Comparison of ENCODE assay signal across 15 cellular contexts in the genomic region with DNA sequence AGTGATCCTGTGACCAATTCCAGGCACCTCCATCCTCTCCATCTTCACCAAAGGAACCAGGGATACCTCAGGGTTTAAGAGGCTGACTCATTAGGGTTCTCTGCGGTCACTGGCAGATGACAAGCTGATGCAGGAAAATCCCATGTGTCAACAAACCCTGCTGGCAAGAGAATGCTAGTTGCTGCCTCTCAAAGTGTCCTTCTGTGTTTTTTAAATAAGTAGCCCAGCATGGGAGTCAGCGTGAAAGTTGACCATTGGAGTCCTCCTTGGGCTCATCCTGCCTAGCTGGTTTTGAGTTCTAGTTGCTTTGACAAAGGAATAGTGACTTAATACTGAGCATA.
DNase-seq lines count a peak whose midpoint lies in the region; ATAC-seq and TF ChIP-seq lines count a peak whose summit lies in the region.
"Had no signal": no experiment of that assay in that cellular context is flagged by ENCODE, and none has a peak within 500 bp of the region (broad histone marks: within the 10 kb centered on the region; RNA-seq: fewer than 3 reads in every experiment).

No MANE protein-coding gene starts in this region.

- H3K9me3 Mint-ChIP-seq in MCF 10A (ENCODE audit: unreplicated experiment) (peaks cover 14% of the 10 kb centered on the region), immature natural killer cell (peaks cover 0 to 1% (median 0%) of the 10 kb centered on the region in 6 donors)

- H2BK15ac ChIP-seq in mesenchymal stem cell (ENCODE audit: low read depth, poor library complexity, severe bottlenecking): no peak overlapping the region

- no peak overlapping the region for H3K27ac ChIP-seq in mesenchymal stem cell (ENCODE audit: low read length, poor library complexity, severe bottlenecking)
- no peak overlapping the region for H3K27ac ChIP-seq in upper lobe of right lung
- H3K27ac ChIP-seq: heart left ventricle, lower lobe of right lung, pancreas had no signal

- H2BK120ac ChIP-seq in mesenchymal stem cell (ENCODE audit: low read depth, low read length): no peak overlapping the region

- H3K36me3 Mint-ChIP-seq in MCF 10A (ENCODE audit: insufficient read depth, unreplicated experiment) (no peaks in the 10 kb centered on the region), immature natural killer cell (peaks cover 0 to 3% (median 0%) of the 10 kb centered on the region in 3 donors)

- no peak overlapping the region for H3K9ac ChIP-seq in mesenchymal stem cell (ENCODE audit: low read length)

- H3K27me3 Mint-ChIP-seq in MCF 10A (ENCODE audit: insufficient read depth, unreplicated experiment) (no peaks in the 10 kb centered on the region), immature natural killer cell (ENCODE audit: low read depth in 3 of 3) (peaks cover 0 to 13% (median 7%) of the 10 kb centered on the region in 3 donors)

- no peak overlapping the region for H3K18ac ChIP-seq in mesenchymal stem cell (ENCODE audit: low read depth in 1 of 2, low read length in 2 of 2)

- intact Hi-C loops in MCF 10A (cut with micrococcal nuclease) (no loop called here), upper lobe of right lung (cut with DNase I) (no loop called here)

- H3K27me3 ChIP-seq in mesenchymal stem cell (ENCODE audit: control insufficient read depth in 1 of 2, insufficient read depth in 1 of 2, low read length in 2 of 2) (peaks cover 0 to 4% of the 10 kb centered on the region in 2 experiments), upper lobe of right lung (no peaks in the 10 kb centered on the region)
- H3K27me3 ChIP-seq: heart left ventricle, pancreas had no signal

- WGBS in mesenchymal stem cell: 66% methylated on average over 2 of the region's 2 CpGs

- no peak overlapping the region for H2AFZ ChIP-seq in mesenchymal stem cell (ENCODE audit: low read depth, low read length)

- H3K14ac ChIP-seq in mesenchymal stem cell (ENCODE audit: low read length in 2 of 2): no peak overlapping the region

- H2AK5ac ChIP-seq in mesenchymal stem cell (ENCODE audit: low read length, severe bottlenecking): no peak overlapping the region

- no peaks in the 10 kb centered on the region for H3K79me1 ChIP-seq in mesenchymal stem cell (replicated peaks; ENCODE audit: low read length, poor library complexity, severe bottlenecking)

- CTCF ChIA-PET in MCF 10A (lab: Yijun Ruan, JAX): interaction anchor here (1.0 kb wide), 1 partner anchor 25 kb away, joined by 3 read pairs; no protein-coding TSS in a partner anchor

- no peak overlapping the region for H3K27ac Mint-ChIP-seq in MCF 10A (ENCODE audit: low read depth, unreplicated experiment)
- no peak overlapping the region for H3K27ac Mint-ChIP-seq in immature natural killer cell

- POLR2A ChIA-PET in MCF 10A (lab: Yijun Ruan, JAX): no interaction called here

- BruUV-seq in MCF 10A (replicated peaks; lab: Mats Ljungman, UMichigan): no TSS peak

- no peak overlapping the region for H3K4ac ChIP-seq in mesenchymal stem cell (ENCODE audit: low read depth in 1 of 2, low read length in 2 of 2)

- DNase-seq in AG09309 (ENCODE audit: low read depth): peak; percentile 21
- DNase-seq in HT1080 (ENCODE audit: low read depth): peak; percentile 77
- peak; percentile 94 for DNase-seq in MCF 10A (ENCODE audit: unreplicated experiment)
- peak; percentile 5 for DNase-seq in mesenchymal stem cell
- DNase-seq in immature natural killer cell: no peak
- DNase-seq in upper lobe of right lung: no peak
- DNase-seq: activated naive CD4-positive, alpha-beta T cell; dermis blood vessel endothelial cell; heart left ventricle; lower lobe of right lung; NCI-H1417 treated with DMSO at 0.1 percent for 48 hours; pancreas; T-helper 2 cell had no signal

- H3K36me3 ChIP-seq in mesenchymal stem cell (ENCODE audit: control insufficient read depth in 1 of 2, insufficient read depth in 2 of 2, low read depth in 1 of 2, low read length in 2 of 2) (peaks cover 0 to 26% of the 10 kb centered on the region in 2 experiments), upper lobe of right lung (no peaks in the 10 kb centered on the region)
- H3K36me3 ChIP-seq: heart left ventricle, lower lobe of right lung, pancreas had no signal

- H3K23ac ChIP-seq in mesenchymal stem cell (ENCODE audit: low read length in 2 of 2): no peak overlapping the region

- H3K4me3 ChIP-seq in AG09309 (ENCODE audit: control insufficient read depth, low read depth, low read length) (no peak overlapping the region), mesenchymal stem cell (ENCODE audit: insufficient read depth in 1 of 2, low read depth in 1 of 2, low read length in 2 of 2) (peak overlapping the region in 1 of 2 experiments; percentile 27), upper lobe of right lung (no peak overlapping the region)
- H3K4me3 ChIP-seq: heart left ventricle, lower lobe of right lung, pancreas had no signal

- H3K4me1 Mint-ChIP-seq in MCF 10A (ENCODE audit: insufficient read depth, unreplicated experiment) (no peaks in the 10 kb centered on the region), immature natural killer cell (no peaks in the 10 kb centered on the region)

- no peak overlapping the region for H4K91ac ChIP-seq in mesenchymal stem cell (ENCODE audit: low read length)

- TF ChIP-seq CTCF in AG09309 (IDR thresholded peaks at IDR 0.05; ENCODE audit: control insufficient read depth, insufficient read depth, low read depth, low read length, missing control alignments): no peak
- no peak for TF ChIP-seq CTCF in MCF 10A (IDR thresholded peaks at IDR 0.05; ENCODE audit: unreplicated experiment)
- no peak for TF ChIP-seq CTCF in upper lobe of right lung (IDR thresholded peaks at IDR 0.05)

- H3K4me3 Mint-ChIP-seq in MCF 10A (ENCODE audit: unreplicated experiment): no peak overlapping the region
- H3K4me3 Mint-ChIP-seq in immature natural killer cell: no peak overlapping the region

- H3K4me1 ChIP-seq in mesenchymal stem cell (ENCODE audit: control insufficient read depth, insufficient read depth, low read depth, low read length): peaks cover 7% of the 10 kb centered on the region
- H3K4me1 ChIP-seq in upper lobe of right lung: no peaks in the 10 kb centered on the region
- H3K4me1 ChIP-seq: lower lobe of right lung, pancreas had no signal

- H4K8ac ChIP-seq in mesenchymal stem cell (ENCODE audit: low read length): no peak overlapping the region

- H3K9me3 ChIP-seq in mesenchymal stem cell (ENCODE audit: control insufficient read depth, low read length): no peaks in the 10 kb centered on the region
- no peaks in the 10 kb centered on the region for H3K9me3 ChIP-seq in upper lobe of right lung
- H3K9me3 ChIP-seq: heart left ventricle, lower lobe of right lung, pancreas had no signal

- ATAC-seq in HG02571 (IDR thresholded peaks at IDR 0.05; ENCODE audit: unreplicated experiment) (no peak), GM21390 (IDR thresholded peaks at IDR 0.05; ENCODE audit: unreplicated experiment) (no peak), upper lobe of right lung (no peak)
- ATAC-seq: lower lobe of right lung, pancreas had no signal

- H2BK12ac ChIP-seq in mesenchymal stem cell (ENCODE audit: low read length in 2 of 2): no peak overlapping the region

- no peak overlapping the region for H3K4me2 ChIP-seq in mesenchymal stem cell (ENCODE audit: low read length, poor library complexity, severe bottlenecking)

- H2BK5ac ChIP-seq in mesenchymal stem cell (ENCODE audit: low read depth, low read length, poor library complexity, severe bottlenecking): no peak overlapping the region

Comparison
In these comparisons a context has a peak if more than half of its experiments do, and no peak if none do; other contexts are left out.
1. DNase-seq: peak in AG09309 (single experiment), HT1080 (single experiment), MCF 10A (single experiment) and mesenchymal stem cell (single experiment); none in immature natural killer cell (0 of 3) and upper lobe of right lung (single experiment).